9 cellular contexts compared by ENCODE assay signal in the genomic region with DNA sequence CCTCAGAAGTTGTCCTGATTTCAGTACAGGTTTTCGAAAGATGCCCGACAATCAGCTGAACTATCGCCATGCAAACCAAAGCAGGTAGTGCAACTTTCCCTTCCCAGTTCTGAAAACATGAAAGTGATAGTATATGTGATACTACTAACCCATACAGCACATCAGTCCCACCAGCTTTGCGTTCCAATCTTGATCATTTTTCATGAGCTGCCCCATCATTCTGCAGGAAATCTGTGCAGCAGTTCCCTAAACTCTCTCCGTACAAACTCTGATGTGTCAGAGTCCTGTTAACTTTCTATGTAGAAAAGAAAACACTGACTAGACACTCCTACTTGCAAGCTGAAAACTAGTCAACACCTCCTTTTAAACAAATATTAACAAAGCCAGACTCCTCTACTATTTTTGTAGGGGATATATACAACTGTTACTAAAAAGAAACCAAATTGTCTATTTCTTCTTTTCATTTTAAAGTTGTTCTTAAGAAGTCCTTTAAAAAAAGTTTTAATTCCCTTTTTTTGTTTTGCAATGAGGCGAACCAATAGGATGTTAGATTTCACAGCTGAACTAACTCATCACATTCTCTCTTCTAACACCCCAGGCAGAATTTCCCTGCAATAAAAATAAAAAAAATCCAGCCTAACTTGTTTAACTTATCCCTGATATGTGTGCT.
DNase-seq lines count a peak whose midpoint lies in the region; ATAC-seq and TF ChIP-seq lines count a peak whose summit lies in the region.
"Had no signal": no experiment of that assay in that cellular context is flagged by ENCODE, and none has a peak within 500 bp of the region (broad histone marks: within the 10 kb centered on the region; RNA-seq: fewer than 3 reads in every experiment).

No MANE protein-coding gene starts in this region.

- H3K36me3 Mint-ChIP-seq in type B pancreatic cell, result no peaks in the 10 kb centered on the region

- H3K27ac Mint-ChIP-seq in type B pancreatic cell, result peak overlapping the region; percentile 66

- whole genome bisulfite sequencing in heart left ventricle, 4 donors, result 26 to 32% (median 30%) methylated on average over 6 of the region's 6 CpGs

- H3K36me3 ChIP-seq in heart left ventricle, result no peaks in the 10 kb centered on the region

- peak overlapping the region in 8 of 12 donors; percentile 13 to 47 (median 33) for H3K4me3 ChIP-seq in heart left ventricle

- no peaks in the 10 kb centered on the region for H3K9me3 ChIP-seq in heart left ventricle

- H3K9me3 Mint-ChIP-seq in type B pancreatic cell, result no peaks in the 10 kb centered on the region

- peak overlapping the region in 11 of 12 donors; percentile 17 to 78 (median 48) for H3K27ac ChIP-seq in heart left ventricle

- peaks cover 0 to 73% (median 33%) of the 10 kb centered on the region in 12 donors for H3K4me1 ChIP-seq in heart left ventricle

- ATAC-seq in GM21381 (IDR thresholded peaks at IDR 0.05; ENCODE audit: unreplicated experiment) (peak; percentile 60), HG03575 (IDR thresholded peaks at IDR 0.05; ENCODE audit: extremely low read depth, insufficient number of reproducible peaks, low FRiP score, unreplicated experiment) (peak; percentile 58), heart left ventricle (peak in 2 of 4 donors; percentile 27 to 35)

- H3K27me3 ChIP-seq in heart left ventricle, result no peaks in the 10 kb centered on the region

- peak overlapping the region; percentile 83 for H3K4me3 Mint-ChIP-seq in type B pancreatic cell

- H3K27me3 Mint-ChIP-seq in type B pancreatic cell, result no peaks in the 10 kb centered on the region

- no peak for TF ChIP-seq CTCF in heart left ventricle (IDR thresholded peaks at IDR 0.05)
- no peak for TF ChIP-seq CTCF in type B pancreatic cell (conservative IDR thresholded peaks at IDR 0.05)

- intact Hi-C loops in heart left ventricle (cut with DNase I), result no loop called here

- TF ChIP-seq POLR2A in heart left ventricle (IDR thresholded peaks at IDR 0.05), result no peak

- DNase-seq in heart left ventricle, result no peak
- no peak for DNase-seq in type B pancreatic cell (ENCODE audit: extremely low spot score, unreplicated experiment)
- DNase-seq in HPDE6-E6E7 (ENCODE audit: extremely low spot score), result no peak
- no peak for DNase-seq in stimulated activated naive CD4-positive, alpha-beta T cell (lab: John Stamatoyannopoulos, UW)
- no peak for DNase-seq in SHP77 treated with DMSO at 0.1 percent for 48 hours (lab: John Stamatoyannopoulos, UW)
- DNase-seq in NCI-H524 treated with DMSO at 0.1 percent for 48 hours (lab: John Stamatoyannopoulos, UW), result no peak
- DNase-seq: NCI-H345 had no signal

- H3K4me1 Mint-ChIP-seq in type B pancreatic cell (ENCODE audit: unreplicated experiment), result peaks cover 26% of the 10 kb centered on the region
